In the genomic region with DNA sequence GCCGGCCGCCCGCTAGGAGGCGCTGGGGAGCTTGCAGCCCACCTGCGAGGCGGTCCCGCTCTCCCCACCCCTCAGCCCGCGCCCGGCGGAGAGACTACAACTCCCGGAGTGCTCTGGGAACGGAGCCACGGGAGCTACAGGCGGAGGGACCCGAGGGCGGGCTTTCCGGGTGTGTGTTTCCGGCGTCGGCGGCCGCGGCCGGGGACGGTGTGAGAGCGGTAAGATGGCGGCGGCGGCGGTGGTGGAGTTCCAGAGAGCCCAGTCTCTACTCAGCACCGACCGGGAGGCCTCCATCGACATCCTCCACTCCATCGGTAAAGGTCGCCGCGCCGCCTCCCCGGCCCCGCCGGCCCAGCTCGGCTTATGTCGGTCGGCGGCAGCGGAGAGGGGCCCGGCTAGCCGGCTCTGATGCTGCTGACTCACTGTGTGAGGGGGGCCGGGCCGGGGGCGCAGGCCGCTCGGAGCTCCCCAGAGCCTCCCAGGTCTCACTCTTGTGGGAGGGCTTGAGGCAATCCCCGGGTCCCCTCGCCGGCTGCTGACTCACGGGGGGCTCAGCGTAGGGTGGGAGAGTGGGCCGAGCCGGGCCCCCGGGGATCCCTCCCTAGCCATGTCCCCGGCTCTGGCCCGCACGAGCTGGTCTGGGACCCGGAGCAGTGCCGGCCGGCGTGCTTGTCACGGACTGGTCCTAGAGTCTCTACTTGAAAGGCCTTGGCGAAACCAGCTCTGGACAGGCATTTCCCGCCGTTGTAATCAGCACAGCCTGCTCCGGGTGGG, we compare ENCODE assay signal across 8 cellular contexts. TPM values are rescaled to one million over a fixed set of nuclear protein-coding genes. Genes with fewer than 3 reads are reported as not detected.
A peak's percentile ranks its signal among the peaks of the same experiment; 100 is the strongest.
DNase-seq lines count a peak whose midpoint lies in the region; ATAC-seq and TF ChIP-seq lines count a peak whose summit lies in the region.

A gene (plus strand): TSS at position 210 of the 774 bp plus-strand sequence. CDS start 14 bp downstream, at position 224.

- peak; percentile 99 for DNase-seq in DMS 273 (lab: John Stamatoyannopoulos, UW; ENCODE audit: unreplicated experiment)
- DNase-seq in HuH-7 (ENCODE audit: low spot score), result peak; percentile 91
- DNase-seq in activated CD8-positive, alpha-beta memory T cell treated with anti-CD3 and anti-CD28 coated beads, Interleukin-2, amount 50 U/mL, for 48 hours, result peak; percentile 100
- DNase-seq in endothelial cell (ENCODE audit: low spot score), result peak; percentile 100
- peak; percentile 94 for DNase-seq in midbrain (lab: John Stamatoyannopoulos, UW)
- DNase-seq in stimulated activated CD8-positive, alpha-beta memory T cell treated with anti-CD3 and anti-CD28 coated beads, Interleukin-2, amount 100 ng/mL, for 1 hour (ENCODE audit: low read depth in 2 of 2), result peak; percentile 98

- H4K20me1 ChIP-seq in OCI-LY1 (ENCODE audit: insufficient read depth, low read length), result no peaks in the 10 kb centered on the region

- H3K36me3 Mint-ChIP-seq in endothelial cell (ENCODE audit: low read depth, unreplicated experiment), result peaks cover 4% of the 10 kb centered on the region

- H3K27me3 ChIP-seq in OCI-LY1 (ENCODE audit: insufficient read depth, low read length), result no peaks in the 10 kb centered on the region

- H3K4me3 ChIP-seq in OCI-LY1 (ENCODE audit: low read depth, low read length, poor library complexity, severe bottlenecking), result peak within 1 kb of the TSS; percentile 99

- H3F3A ChIP-seq in OCI-LY1 (ENCODE audit: insufficient read depth, low read length), result no peaks in the 10 kb centered on the region

- TF ChIP-seq CTCF in OCI-LY1 (IDR thresholded peaks at IDR 0.05; ENCODE audit: low read length) (no peak; the same call in 1 of the 2 replicates), endothelial cell (IDR thresholded peaks at IDR 0.05; ENCODE audit: unreplicated experiment) (peak; percentile 76)

- no peaks in the 10 kb centered on the region for H3K9me3 Mint-ChIP-seq in endothelial cell (ENCODE audit: unreplicated experiment)

- peaks cover 3% of the 10 kb centered on the region for H3K27me3 Mint-ChIP-seq in endothelial cell (ENCODE audit: unreplicated experiment)

- peaks cover 33% of the 10 kb centered on the region for H3K36me3 ChIP-seq in OCI-LY1 (ENCODE audit: insufficient read depth, low read length)

- H3K9ac ChIP-seq in OCI-LY1 (ENCODE audit: low read length), result peak within 1 kb of the TSS; percentile 97

- peak; percentile 92 for ATAC-seq in GM21447 (IDR thresholded peaks at IDR 0.05; ENCODE audit: unreplicated experiment)

- peaks cover 16% of the 10 kb centered on the region for H3K4me1 Mint-ChIP-seq in endothelial cell (ENCODE audit: unreplicated experiment)

- peak within 1 kb of the TSS; percentile 80 for H3K4me2 ChIP-seq in OCI-LY1 (ENCODE audit: low read length)

- peak within 1 kb of the TSS; percentile 49 for H3K27ac ChIP-seq in OCI-LY1 (ENCODE audit: low read depth, low read length, poor library complexity, severe bottlenecking)

- H3K4me3 Mint-ChIP-seq in endothelial cell (ENCODE audit: unreplicated experiment), result peak within 1 kb of the TSS; percentile 88

- peaks cover 42% of the 10 kb centered on the region for H3K79me2 ChIP-seq in OCI-LY1 (ENCODE audit: insufficient read depth, low read length)

- H3K9me2 ChIP-seq in OCI-LY1 (ENCODE audit: low read depth, low read length), result no peaks in the 10 kb centered on the region

- peak within 1 kb of the TSS; percentile 93 for H3K27ac Mint-ChIP-seq in endothelial cell (ENCODE audit: unreplicated experiment)

- H2AFZ ChIP-seq in OCI-LY1 (ENCODE audit: low read length), result 0 out of 2 replicates have a peak within 1 kb of the TSS, but pooled peaks have one; percentile 5

- no peaks in the 10 kb centered on the region for H3K9me3 ChIP-seq in OCI-LY1 (ENCODE audit: low read length)

- H3K4me1 ChIP-seq in OCI-LY1 (ENCODE audit: insufficient read depth, low read length, severe bottlenecking), result peaks cover 23% of the 10 kb centered on the region

RNA-seq across cellular contexts. Expression of the gene that starts here (rescaled TPM):
- 110 TPM for total RNA-seq in endothelial cell (ENCODE audit: unreplicated experiment)

Comparison
In these comparisons a context has a peak if more than half of its experiments do, and no peak if none do; other contexts are left out.
1. Peak in every context shown above with its lines: DNase-seq, ATAC-seq, H3K4me3 ChIP-seq and H3K27ac ChIP-seq.